10 cellular contexts compared by ENCODE assay signal in the genomic region with DNA sequence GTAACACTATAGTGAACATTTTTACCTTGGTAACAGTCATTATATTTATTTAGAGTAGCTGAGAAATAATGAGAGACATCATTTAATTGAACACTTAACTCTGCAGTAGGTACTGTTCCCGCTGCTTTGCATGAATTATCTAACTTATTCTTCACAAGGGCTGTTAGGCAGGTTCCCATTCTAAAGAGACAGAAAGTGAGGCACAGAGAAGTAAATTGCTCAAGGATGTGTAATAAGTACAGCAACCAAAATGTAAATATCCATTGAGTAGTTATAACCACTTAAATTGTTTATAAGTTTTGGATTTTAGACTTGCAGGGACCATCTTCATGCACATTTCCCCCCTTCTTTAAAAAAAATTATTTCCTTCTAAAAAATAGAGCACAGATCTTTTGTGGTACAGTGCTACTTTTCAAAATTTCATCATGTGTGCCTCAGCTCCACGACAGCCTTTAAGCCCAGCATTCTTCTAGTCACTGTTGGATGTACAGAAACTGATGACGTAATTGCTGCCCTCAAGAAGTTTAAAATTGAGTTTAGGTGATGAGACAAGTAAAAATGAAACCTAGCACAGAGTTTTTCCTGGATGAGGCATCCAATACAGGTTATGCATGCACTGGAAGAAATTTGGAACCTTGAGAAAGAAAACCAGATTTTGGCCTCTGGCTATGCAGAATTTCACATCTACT. TPM values are rescaled to one million over a fixed set of nuclear protein-coding genes. Genes with fewer than 3 reads are reported as not detected.
DNase-seq lines count a peak whose midpoint lies in the region; ATAC-seq, FAIRE-seq and TF ChIP-seq lines count a peak whose summit lies in the region.
"Had no signal": no experiment of that assay in that cellular context is flagged by ENCODE, and none has a peak within 500 bp of the region (broad histone marks: within the 10 kb centered on the region; RNA-seq: fewer than 3 reads in every experiment).

No MANE protein-coding gene starts in this region.

- H3K79me2 ChIP-seq in astrocyte (ENCODE audit: insufficient read depth, low read length) (peaks cover 90% of the 10 kb centered on the region), trophoblast cell (ENCODE audit: control insufficient read depth, insufficient read depth, low read length, poor library complexity) (no peaks in the 10 kb centered on the region)

- no peak for ATAC-seq in HG03520 (IDR thresholded peaks at IDR 0.05; ENCODE audit: unreplicated experiment)
- ATAC-seq: left cardiac atrium had no signal

- no peaks in the 10 kb centered on the region for H3K9me3 Mint-ChIP-seq in activated CD4-positive, alpha-beta memory T cell treated with anti-CD3 and anti-CD28 coated beads for 36 hours
- H3K9me3 Mint-ChIP-seq in activated CD4-positive, alpha-beta memory T cell treated with anti-CD3 and anti-CD28 coated beads, Interleukin-2, amount 10 ng/mL, durations not matched to agents 7 days and 5 days = no peaks in the 10 kb centered on the region
- H3K9me3 Mint-ChIP-seq in astrocyte (ENCODE audit: unreplicated experiment) = no peaks in the 10 kb centered on the region

- H2AFZ ChIP-seq in astrocyte (ENCODE audit: low read depth, low read length) (no peak overlapping the region), trophoblast cell (ENCODE audit: insufficient read depth, low read length, poor library complexity) (no peak overlapping the region)

- no peak overlapping the region for H3K18ac ChIP-seq in trophoblast cell (ENCODE audit: low read length)

- H3K9me3 ChIP-seq in astrocyte (ENCODE audit: insufficient read depth, low read depth, low read length) (no peaks in the 10 kb centered on the region), trophoblast cell (ENCODE audit: insufficient read depth, low read depth, low read length) (no peaks in the 10 kb centered on the region), ovary (no peaks in the 10 kb centered on the region)

- H4K12ac ChIP-seq in trophoblast cell (ENCODE audit: low read depth, low read length) = no peak overlapping the region

- no peak overlapping the region for H2BK120ac ChIP-seq in trophoblast cell (ENCODE audit: insufficient read depth, low read length, poor library complexity)

- intact Hi-C loops in activated CD4-positive, alpha-beta memory T cell treated with anti-CD3 and anti-CD28 coated beads for 36 hours (cut with micrococcal nuclease) = loop anchor here (1.0 to 10.0 kb wide), 3 partner anchors 16 to 851 kb away; a partner anchor contains a TSS
- intact Hi-C loops in ovary (cut with DNase I) = loop anchor here in 1 of 4 donors (1.0 kb wide), 1 partner anchor 33 kb away; no protein-coding TSS in a partner anchor

- no peak for DNase-seq in activated CD4-positive, alpha-beta memory T cell treated with anti-CD3 and anti-CD28 coated beads for 36 hours
- DNase-seq in activated CD4-positive, alpha-beta memory T cell treated with anti-CD3 and anti-CD28 coated beads, Interleukin-2, amount 10 ng/mL, durations not matched to agents 7 days and 5 days = no peak
- DNase-seq in NCI-H526 (lab: John Stamatoyannopoulos, UW) = peak; percentile 2 to 33
- peak; percentile 75 for DNase-seq in astrocyte (ENCODE audit: low read depth)
- peak; percentile 55 to 88 for DNase-seq in trophoblast cell
- DNase-seq in ovary = no peak
- no peak for DNase-seq in cerebellar cortex (ENCODE audit: low spot score)
- DNase-seq: effector CD8-positive, alpha-beta T cell; left cardiac atrium had no signal

- H3K27ac Mint-ChIP-seq in activated CD4-positive, alpha-beta memory T cell treated with anti-CD3 and anti-CD28 coated beads for 36 hours = peak overlapping the region; percentile 69
- no peak overlapping the region for H3K27ac Mint-ChIP-seq in activated CD4-positive, alpha-beta memory T cell treated with anti-CD3 and anti-CD28 coated beads, Interleukin-2, amount 10 ng/mL, durations not matched to agents 7 days and 5 days
- H3K27ac Mint-ChIP-seq in astrocyte (ENCODE audit: unreplicated experiment) = peak overlapping the region; percentile 63

- TF ChIP-seq POLR2A in ovary (IDR thresholded peaks at IDR 0.05) = no peak

- TF ChIP-seq EP300 in ovary (IDR thresholded peaks at IDR 0.05) = no peak

- TF ChIP-seq CTCF in astrocyte (IDR thresholded peaks at IDR 0.05; ENCODE audit: insufficient read depth, low read depth, low read length) = no peak
- TF ChIP-seq CTCF in ovary (IDR thresholded peaks at IDR 0.05) = no peak

- H3K9ac ChIP-seq in astrocyte (ENCODE audit: low read length) (peak overlapping the region; percentile 12), trophoblast cell (ENCODE audit: low read length) (no peak overlapping the region)

- peaks cover 18% of the 10 kb centered on the region for H3K36me3 Mint-ChIP-seq in activated CD4-positive, alpha-beta memory T cell treated with anti-CD3 and anti-CD28 coated beads for 36 hours
- peaks cover 9% of the 10 kb centered on the region for H3K36me3 Mint-ChIP-seq in activated CD4-positive, alpha-beta memory T cell treated with anti-CD3 and anti-CD28 coated beads, Interleukin-2, amount 10 ng/mL, durations not matched to agents 7 days and 5 days (ENCODE audit: low read depth)
- H3K36me3 Mint-ChIP-seq in astrocyte (ENCODE audit: low read depth, unreplicated experiment) = peaks cover 11% of the 10 kb centered on the region

- FAIRE-seq in astrocyte (lab: Jason Lieb, UNC) = no peak

- WGBS in trophoblast cell (ENCODE audit: extremely low coverage, insufficient coverage, insufficient read length) = no CpG with 5 or more reads among the region's 3 CpGs
- WGBS in ovary, 3 donors = 89 to 90% (median 89%) methylated on average over 3 of the region's 3 CpGs

- H3K4me2 ChIP-seq in astrocyte (ENCODE audit: low read length) (peak overlapping the region; percentile 62), trophoblast cell (ENCODE audit: low read length) (no peak overlapping the region)

- peaks cover 35% of the 10 kb centered on the region for H4K20me1 ChIP-seq in astrocyte (ENCODE audit: insufficient read depth, low read length)

- no peak overlapping the region for H3K23ac ChIP-seq in trophoblast cell (ENCODE audit: low read length)

- H3K36me3 ChIP-seq in astrocyte (ENCODE audit: insufficient read depth, low read length) (peaks cover 12% of the 10 kb centered on the region), trophoblast cell (ENCODE audit: control insufficient read depth in 1 of 2, insufficient read depth in 2 of 2, low read length in 2 of 2) (peaks cover 5% of the 10 kb centered on the region in 2 experiments), ovary (no peaks in the 10 kb centered on the region)

- no peak overlapping the region for H3K4ac ChIP-seq in trophoblast cell (ENCODE audit: low read depth, low read length)

- no peak overlapping the region for H4K91ac ChIP-seq in trophoblast cell (ENCODE audit: low read depth, low read length)

- no peak overlapping the region for H2BK5ac ChIP-seq in trophoblast cell (ENCODE audit: low read depth, low read length, poor library complexity)

- H3K27ac ChIP-seq in astrocyte (ENCODE audit: low read depth, low read length) = peak overlapping the region; percentile 66
- no peak overlapping the region for H3K27ac ChIP-seq in trophoblast cell (ENCODE audit: low read depth, low read length)
- H3K27ac ChIP-seq in ovary = no peak overlapping the region

- CTCF ChIA-PET in activated CD4-positive, alpha-beta memory T cell treated with anti-CD3 and anti-CD28 coated beads for 36 hours (lab: Charles Lee) = interaction anchor here (1.6 kb wide), 1 partner anchor 36 kb away, joined by 3 read pairs; no protein-coding TSS in a partner anchor
- CTCF ChIA-PET in activated CD4-positive, alpha-beta memory T cell treated with anti-CD3 and anti-CD28 coated beads, Interleukin-2, amount 10 ng/mL, durations not matched to agents 7 days and 5 days (lab: Charles Lee) = no interaction called here

- H4K8ac ChIP-seq in trophoblast cell (ENCODE audit: low read depth, low read length) = no peak overlapping the region

- no peaks in the 10 kb centered on the region for H3K27me3 Mint-ChIP-seq in activated CD4-positive, alpha-beta memory T cell treated with anti-CD3 and anti-CD28 coated beads for 36 hours
- no peaks in the 10 kb centered on the region for H3K27me3 Mint-ChIP-seq in activated CD4-positive, alpha-beta memory T cell treated with anti-CD3 and anti-CD28 coated beads, Interleukin-2, amount 10 ng/mL, durations not matched to agents 7 days and 5 days
- no peaks in the 10 kb centered on the region for H3K27me3 Mint-ChIP-seq in astrocyte (ENCODE audit: low read depth, unreplicated experiment)

- peaks cover 25% of the 10 kb centered on the region for H3K4me1 ChIP-seq in astrocyte (ENCODE audit: insufficient read depth, low read length)
- peaks cover 4 to 8% of the 10 kb centered on the region in 2 experiments for H3K4me1 ChIP-seq in trophoblast cell (ENCODE audit: control insufficient read depth in 1 of 2, insufficient read depth in 2 of 2, low read length in 2 of 2)
- peaks cover 8% of the 10 kb centered on the region for H3K4me1 ChIP-seq in ovary (ENCODE audit: insufficient read depth)

- no peak overlapping the region for H3K14ac ChIP-seq in trophoblast cell (ENCODE audit: low read length)

- no peak overlapping the region for H2AK5ac ChIP-seq in trophoblast cell (ENCODE audit: low read length)

- H3K27me3 ChIP-seq in astrocyte (ENCODE audit: insufficient read depth, low read length) (no peaks in the 10 kb centered on the region), trophoblast cell (ENCODE audit: insufficient read depth, low read length) (no peaks in the 10 kb centered on the region), ovary (no peaks in the 10 kb centered on the region)

- no peaks in the 10 kb centered on the region for H3K79me1 ChIP-seq in trophoblast cell (ENCODE audit: low read length)

- POLR2A ChIA-PET in activated CD4-positive, alpha-beta memory T cell treated with anti-CD3 and anti-CD28 coated beads for 36 hours (lab: Charles Lee) = no interaction called here
- POLR2A ChIA-PET in activated CD4-positive, alpha-beta memory T cell treated with anti-CD3 and anti-CD28 coated beads, Interleukin-2, amount 10 ng/mL, durations not matched to agents 7 days and 5 days (lab: Charles Lee) = no interaction called here

- H3K4me1 Mint-ChIP-seq in activated CD4-positive, alpha-beta memory T cell treated with anti-CD3 and anti-CD28 coated beads for 36 hours (ENCODE audit: low read depth) = peaks cover 45% of the 10 kb centered on the region
- H3K4me1 Mint-ChIP-seq in activated CD4-positive, alpha-beta memory T cell treated with anti-CD3 and anti-CD28 coated beads, Interleukin-2, amount 10 ng/mL, durations not matched to agents 7 days and 5 days = peaks cover 33% of the 10 kb centered on the region
- H3K4me1 Mint-ChIP-seq in astrocyte (ENCODE audit: low read depth, unreplicated experiment) = peaks cover 37% of the 10 kb centered on the region

- no peak overlapping the region for H3K4me3 Mint-ChIP-seq in activated CD4-positive, alpha-beta memory T cell treated with anti-CD3 and anti-CD28 coated beads for 36 hours
- H3K4me3 Mint-ChIP-seq in activated CD4-positive, alpha-beta memory T cell treated with anti-CD3 and anti-CD28 coated beads, Interleukin-2, amount 10 ng/mL, durations not matched to agents 7 days and 5 days = no peak overlapping the region
- H3K4me3 Mint-ChIP-seq in astrocyte (ENCODE audit: unreplicated experiment) = no peak overlapping the region

- H2BK12ac ChIP-seq in trophoblast cell (ENCODE audit: low read length) = no peak overlapping the region

- H3K4me3 ChIP-seq in astrocyte (ENCODE audit: insufficient read depth, low read depth, low read length) (no peak overlapping the region), trophoblast cell (ENCODE audit: low read depth, low read length) (no peak overlapping the region), ovary (no peak overlapping the region)

RNA-seq across cellular contexts. Expression of a gene that starts 6.0 kb away (rescaled TPM):
- total RNA-seq in activated CD4-positive, alpha-beta memory T cell treated with anti-CD3 and anti-CD28 coated beads for 36 hours = not detected
- total RNA-seq in activated CD4-positive, alpha-beta memory T cell treated with anti-CD3 and anti-CD28 coated beads, Interleukin-2, amount 10 ng/mL, durations not matched to agents 7 days and 5 days = not detected
- total RNA-seq in astrocyte = not detected in 2 replicates
- 0.08 and 0.10 TPM in 2 replicates for polyA plus RNA-seq in trophoblast cell (2013)
- under 1 TPM in 3 of 7 donors, not detected in 4; 0.20 to 0.36 (median 0.32) TPM for total RNA-seq in ovary
- under 1 TPM; 0.10 to 0.25 TPM for polyA plus RNA-seq in ovary
- total RNA-seq: left cardiac atrium had no signal

RNA-seq across cellular contexts. Expression of a gene that starts 6.0 kb away (rescaled TPM):
- 1 to 10 TPM; 8.2 to 9.1 TPM for total RNA-seq in activated CD4-positive, alpha-beta memory T cell treated with anti-CD3 and anti-CD28 coated beads for 36 hours
- 10 to 100 TPM in 1 of 2 experiments, 1 to 10 TPM in 1; 8.1 to 10.1 TPM for total RNA-seq in activated CD4-positive, alpha-beta memory T cell treated with anti-CD3 and anti-CD28 coated beads, Interleukin-2, amount 10 ng/mL, durations not matched to agents 7 days and 5 days
- total RNA-seq in astrocyte (39.5 and 40.8 TPM in 2 replicates), ovary (10 to 100 TPM; 10.1 to 28.4 (median 18.9) TPM)
- 13.1 TPM in 2 replicates for polyA plus RNA-seq in trophoblast cell (2013)
- 10 to 100 TPM in 1 of 2 donors, 1 to 10 TPM in 1; 7.0 to 16.4 TPM for polyA plus RNA-seq in ovary

Comparison
In these comparisons a context has a peak if more than half of its experiments do, and no peak if none do; other contexts are left out.
1. DNase-seq: peak in NCI-H526 (2 of 2), astrocyte (single experiment) and trophoblast cell (2 of 2); none in activated CD4-positive, alpha-beta memory T cell treated with anti-CD3 and anti-CD28 coated beads for 36 hours (single experiment), activated CD4-positive, alpha-beta memory T cell treated with anti-CD3 and anti-CD28 coated beads, Interleukin-2, amount 10 ng/mL, durations not matched to agents 7 days and 5 days (single experiment), ovary (0 of 5) and cerebellar cortex (single experiment).